ENCODE assay signal across 9 cellular contexts in the genomic region with DNA sequence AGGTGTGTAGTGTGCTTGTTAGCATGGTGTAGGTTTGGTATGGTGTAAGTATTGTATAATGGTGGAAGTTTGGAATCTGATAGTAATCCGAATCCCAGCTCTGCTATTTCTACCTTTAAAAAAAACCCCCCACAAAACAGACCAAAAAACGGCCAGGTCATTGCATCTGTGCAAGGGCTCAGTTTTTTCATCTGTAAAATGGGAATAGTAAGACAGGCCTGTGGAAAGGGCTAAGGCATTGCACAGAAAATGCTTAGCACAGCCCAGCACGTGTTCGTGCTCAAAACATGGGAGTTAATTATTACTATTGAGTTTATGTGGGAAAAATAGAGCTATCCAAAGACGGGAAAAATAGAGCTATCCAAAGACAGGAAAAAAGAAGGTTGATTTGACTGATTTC.
DNase-seq lines count a peak whose midpoint lies in the region; ATAC-seq, FAIRE-seq and TF ChIP-seq lines count a peak whose summit lies in the region.
"Had no signal": no experiment of that assay in that cellular context is flagged by ENCODE, and none has a peak within 500 bp of the region (broad histone marks: within the 10 kb centered on the region; RNA-seq: fewer than 3 reads in every experiment).

No MANE protein-coding gene starts in this region.

- no peak overlapping the region for H3K4me3 ChIP-seq in left ventricle myocardium inferior

- H3K4me1 ChIP-seq in left ventricle myocardium inferior: peaks cover 42% of the 10 kb centered on the region

- H3K9me3 Mint-ChIP-seq in activated T-helper 2 cell treated with anti-CD3 and anti-CD28 coated beads, Interferon-gamma antibody, Interleukin-2, Interleukin-4, amounts not matched to agents 10 μg/mL and 5 μg/mL and 100 μg/mL, durations not matched to agents 14 hours and 24 hours and 36 hours: no peaks in the 10 kb centered on the region
- H3K9me3 Mint-ChIP-seq in mesothelial cell of epicardium: peaks cover 7% of the 10 kb centered on the region

- ATAC-seq in Right ventricle myocardium superior (ENCODE audit: poor library complexity) (no peak), HG03460 (IDR thresholded peaks at IDR 0.05; ENCODE audit: unreplicated experiment) (no peak)

- peak; percentile 70 for FAIRE-seq in urothelium cell line (lab: Jason Lieb, UNC)

- no peak overlapping the region for H3K4me3 Mint-ChIP-seq in activated T-helper 2 cell treated with anti-CD3 and anti-CD28 coated beads, Interferon-gamma antibody, Interleukin-2, Interleukin-4, amounts not matched to agents 10 μg/mL and 5 μg/mL and 100 μg/mL, durations not matched to agents 14 hours and 24 hours and 36 hours (ENCODE audit: low read depth)
- H3K4me3 Mint-ChIP-seq in mesothelial cell of epicardium: no peak overlapping the region

- no peaks in the 10 kb centered on the region for H3K9me3 ChIP-seq in left ventricle myocardium inferior (replicated peaks)

- H3K27ac Mint-ChIP-seq in activated T-helper 2 cell treated with anti-CD3 and anti-CD28 coated beads, Interferon-gamma antibody, Interleukin-2, Interleukin-4, amounts not matched to agents 10 μg/mL and 5 μg/mL and 100 μg/mL, durations not matched to agents 14 hours and 24 hours and 36 hours: peak overlapping the region; percentile 25
- peak overlapping the region; percentile 95 for H3K27ac Mint-ChIP-seq in mesothelial cell of epicardium

- H3K27ac ChIP-seq in left ventricle myocardium inferior (replicated peaks): peak overlapping the region; percentile 92

- no peaks in the 10 kb centered on the region for H3K27me3 Mint-ChIP-seq in activated T-helper 2 cell treated with anti-CD3 and anti-CD28 coated beads, Interferon-gamma antibody, Interleukin-2, Interleukin-4, amounts not matched to agents 10 μg/mL and 5 μg/mL and 100 μg/mL, durations not matched to agents 14 hours and 24 hours and 36 hours (ENCODE audit: low read depth)
- no peaks in the 10 kb centered on the region for H3K27me3 Mint-ChIP-seq in mesothelial cell of epicardium (ENCODE audit: low read depth)

- intact Hi-C loops in left ventricle myocardium inferior (cut with micrococcal nuclease): loop anchor here (10.0 kb wide), 1 partner anchor 186 kb away; a partner anchor contains a TSS
- intact Hi-C loops in Right ventricle myocardium superior (cut with DNase I): no loop called here
- intact Hi-C loops in activated T-helper 2 cell treated with anti-CD3 and anti-CD28 coated beads, Interferon-gamma antibody, Interleukin-2, Interleukin-4, amounts not matched to agents 10 μg/mL and 5 μg/mL and 100 μg/mL, durations not matched to agents 14 hours and 24 hours and 36 hours (cut with micrococcal nuclease): loop anchor here (1.0 to 10.0 kb wide), 4 partner anchors 58 to 184 kb away; a partner anchor contains a TSS

- DNase-seq in left ventricle myocardium inferior (no peak), Right ventricle myocardium superior (no peak), mesothelial cell of epicardium (ENCODE audit: low spot score in 2 of 2, unreplicated experiment in 2 of 2) (no peak), urothelium cell line (ENCODE audit: low spot score) (no peak), nucleus accumbens (lab: John Stamatoyannopoulos, UW) (no peak), GM19238 (ENCODE audit: insufficient read length, low spot score) (no peak)
- no peak for DNase-seq in activated T-helper 2 cell treated with anti-CD3 and anti-CD28 coated beads, Interferon-gamma antibody, Interleukin-2, Interleukin-4, amounts not matched to agents 10 μg/mL and 5 μg/mL and 100 μg/mL, durations not matched to agents 14 hours and 24 hours and 36 hours (ENCODE audit: low spot score)
- DNase-seq: KG1 had no signal

- no peaks in the 10 kb centered on the region for H3K27me3 ChIP-seq in left ventricle myocardium inferior (ENCODE audit: low read depth)

- H3K4me1 Mint-ChIP-seq in activated T-helper 2 cell treated with anti-CD3 and anti-CD28 coated beads, Interferon-gamma antibody, Interleukin-2, Interleukin-4, amounts not matched to agents 10 μg/mL and 5 μg/mL and 100 μg/mL, durations not matched to agents 14 hours and 24 hours and 36 hours (ENCODE audit: low read depth): peaks cover 48% of the 10 kb centered on the region
- peaks cover 56% of the 10 kb centered on the region for H3K4me1 Mint-ChIP-seq in mesothelial cell of epicardium

- TF ChIP-seq CTCF in left ventricle myocardium inferior (IDR thresholded peaks at IDR 0.05; ENCODE audit: borderline replicate concordance): no peak
- TF ChIP-seq CTCF in mesothelial cell of epicardium (IDR thresholded peaks at IDR 0.05; ENCODE audit: unreplicated experiment): no peak

- H3K36me3 ChIP-seq in left ventricle myocardium inferior: no peaks in the 10 kb centered on the region

- no peaks in the 10 kb centered on the region for H3K36me3 Mint-ChIP-seq in activated T-helper 2 cell treated with anti-CD3 and anti-CD28 coated beads, Interferon-gamma antibody, Interleukin-2, Interleukin-4, amounts not matched to agents 10 μg/mL and 5 μg/mL and 100 μg/mL, durations not matched to agents 14 hours and 24 hours and 36 hours (ENCODE audit: low read depth)
- no peaks in the 10 kb centered on the region for H3K36me3 Mint-ChIP-seq in mesothelial cell of epicardium
